Comparison of ENCODE assay signal across 1 cellular context in genomic region chr6:164404802-164405488, GRCh38.
A peak's percentile ranks its signal among the peaks of the same experiment; 100 is the strongest.
TF ChIP-seq lines count a peak whose summit lies in the region.

No MANE protein-coding gene starts in this region.

TF ChIP-seq in K562, 482 proteins besides CTCF, POLR2A, EP300 and RAD21 (continued from another document and continues in another):
- TF ChIP-seq ZBTB5 (IDR thresholded peaks at IDR 0.05) = no peak
- no peak for TF ChIP-seq ZNF57 (CRISPR knock-in tag; IDR thresholded peaks at IDR 0.05)
- no peak for TF ChIP-seq BACH1 (tag; IDR thresholded peaks at IDR 0.05)
- peak; percentile 20; the same call in 1 of the 2 replicates for TF ChIP-seq TAL1 (IDR thresholded peaks at IDR 0.05)
- TF ChIP-seq TAF9B (IDR thresholded peaks at IDR 0.05; ENCODE audit: partially characterized antibody) = no peak
- peak; percentile 46 for TF ChIP-seq TEAD4 (IDR thresholded peaks at IDR 0.05; ENCODE audit: low read length)
- TF ChIP-seq TEAD4 (CRISPR knock-in tag; IDR thresholded peaks at IDR 0.05; ENCODE audit: borderline replicate concordance) = no peak
- no peak for TF ChIP-seq ZNF717 (CRISPR knock-in tag; IDR thresholded peaks at IDR 0.05)
- no peak for TF ChIP-seq ZMIZ1 (IDR thresholded peaks at IDR 0.05; ENCODE audit: low read depth in 2 of 2, low read length in 2 of 2)
- TF ChIP-seq KLF16 (IDR thresholded peaks at IDR 0.05) = no peak
- peak; percentile 27; the same call in 1 of the 2 replicates for TF ChIP-seq FOSL1 (tag; conservative IDR thresholded peaks at IDR 0.05)
- TF ChIP-seq ZNF3 (CRISPR knock-in tag; IDR thresholded peaks at IDR 0.05) = no peak
- TF ChIP-seq ARID2 (IDR thresholded peaks at IDR 0.05) = no peak
- no peak for TF ChIP-seq BMI1 (IDR thresholded peaks at IDR 0.05; ENCODE audit: low read length)
- TF ChIP-seq, protein P1, sequence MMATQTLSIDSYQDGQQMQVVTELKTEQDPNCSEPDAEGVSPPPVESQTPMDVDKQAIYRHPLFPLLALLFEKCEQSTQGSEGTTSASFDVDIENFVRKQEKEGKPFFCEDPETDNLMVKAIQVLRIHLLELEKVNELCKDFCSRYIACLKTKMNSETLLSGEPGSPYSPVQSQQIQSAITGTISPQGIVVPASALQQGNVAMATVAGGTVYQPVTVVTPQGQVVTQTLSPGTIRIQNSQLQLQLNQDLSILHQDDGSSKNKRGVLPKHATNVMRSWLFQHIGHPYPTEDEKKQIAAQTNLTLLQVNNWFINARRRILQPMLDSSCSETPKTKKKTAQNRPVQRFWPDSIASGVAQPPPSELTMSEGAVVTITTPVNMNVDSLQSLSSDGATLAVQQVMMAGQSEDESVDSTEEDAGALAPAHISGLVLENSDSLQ (IDR thresholded peaks at IDR 0.05) = peak; percentile 69; the same call in 1 of the 2 replicates
- TF ChIP-seq ELF4 (CRISPR knock-in tag; IDR thresholded peaks at IDR 0.05) = no peak
- no peak for TF ChIP-seq SMARCA5 (IDR thresholded peaks at IDR 0.05)
- TF ChIP-seq UBTF (IDR thresholded peaks at IDR 0.05; ENCODE audit: borderline replicate concordance in 1 of 2, low read depth in 2 of 2, low read length in 2 of 2) = no peak
- no peak for TF ChIP-seq SMARCE1 (IDR thresholded peaks at IDR 0.05)
- TF ChIP-seq SMAD2 (IDR thresholded peaks at IDR 0.05; ENCODE audit: low read depth, low read length) = no peak
- 0 out of 2 replicates have a peak, but pooled peaks have one; percentile 19 for TF ChIP-seq DMBX1 (CRISPR knock-in tag; IDR thresholded peaks at IDR 0.05; ENCODE audit: borderline replicate concordance)
- 0 out of 2 replicates have a peak, but pooled peaks have one; percentile 23 for TF ChIP-seq ZNF311 (CRISPR knock-in tag; IDR thresholded peaks at IDR 0.05)
- TF ChIP-seq, protein P2, sequence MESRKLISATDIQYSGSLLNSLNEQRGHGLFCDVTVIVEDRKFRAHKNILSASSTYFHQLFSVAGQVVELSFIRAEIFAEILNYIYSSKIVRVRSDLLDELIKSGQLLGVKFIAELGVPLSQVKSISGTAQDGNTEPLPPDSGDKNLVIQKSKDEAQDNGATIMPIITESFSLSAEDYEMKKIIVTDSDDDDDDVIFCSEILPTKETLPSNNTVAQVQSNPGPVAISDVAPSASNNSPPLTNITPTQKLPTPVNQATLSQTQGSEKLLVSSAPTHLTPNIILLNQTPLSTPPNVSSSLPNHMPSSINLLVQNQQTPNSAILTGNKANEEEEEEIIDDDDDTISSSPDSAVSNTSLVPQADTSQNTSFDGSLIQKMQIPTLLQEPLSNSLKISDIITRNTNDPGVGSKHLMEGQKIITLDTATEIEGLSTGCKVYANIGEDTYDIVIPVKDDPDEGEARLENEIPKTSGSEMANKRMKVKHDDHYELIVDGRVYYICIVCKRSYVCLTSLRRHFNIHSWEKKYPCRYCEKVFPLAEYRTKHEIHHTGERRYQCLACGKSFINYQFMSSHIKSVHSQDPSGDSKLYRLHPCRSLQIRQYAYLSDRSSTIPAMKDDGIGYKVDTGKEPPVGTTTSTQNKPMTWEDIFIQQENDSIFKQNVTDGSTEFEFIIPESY (CRISPR knock-in tag; IDR thresholded peaks at IDR 0.05) = no peak
- TF ChIP-seq, protein P3, sequence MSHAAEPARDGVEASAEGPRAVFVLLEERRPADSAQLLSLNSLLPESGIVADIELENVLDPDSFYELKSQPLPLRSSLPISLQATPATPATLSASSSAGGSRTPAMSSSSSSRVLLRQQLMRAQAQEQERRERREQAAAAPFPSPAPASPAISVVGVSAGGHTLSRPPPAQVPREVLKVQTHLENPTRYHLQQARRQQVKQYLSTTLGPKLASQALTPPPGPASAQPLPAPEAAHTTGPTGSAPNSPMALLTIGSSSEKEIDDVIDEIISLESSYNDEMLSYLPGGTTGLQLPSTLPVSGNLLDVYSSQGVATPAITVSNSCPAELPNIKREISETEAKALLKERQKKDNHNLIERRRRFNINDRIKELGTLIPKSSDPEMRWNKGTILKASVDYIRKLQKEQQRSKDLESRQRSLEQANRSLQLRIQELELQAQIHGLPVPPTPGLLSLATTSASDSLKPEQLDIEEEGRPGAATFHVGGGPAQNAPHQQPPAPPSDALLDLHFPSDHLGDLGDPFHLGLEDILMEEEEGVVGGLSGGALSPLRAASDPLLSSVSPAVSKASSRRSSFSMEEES (CRISPR knock-in tag; IDR thresholded peaks at IDR 0.05) = peak; percentile 96
- TF ChIP-seq ARNT (IDR thresholded peaks at IDR 0.05) = no peak
- peak; percentile 60; the same call in 1 of the 2 replicates for TF ChIP-seq TOE1 (IDR thresholded peaks at IDR 0.05; ENCODE audit: borderline replicate concordance)
- TF ChIP-seq TOE1 (CRISPR knock-in tag; IDR thresholded peaks at IDR 0.05; ENCODE audit: borderline replicate concordance, low read depth) = no peak
- no peak for TF ChIP-seq EWSR1 (IDR thresholded peaks at IDR 0.05; ENCODE audit: borderline replicate concordance, low read depth, partially characterized antibody)
- no peak for TF ChIP-seq RBM15 (IDR thresholded peaks at IDR 0.05; ENCODE audit: insufficient read depth, low read length)
- TF ChIP-seq, protein P4, sequence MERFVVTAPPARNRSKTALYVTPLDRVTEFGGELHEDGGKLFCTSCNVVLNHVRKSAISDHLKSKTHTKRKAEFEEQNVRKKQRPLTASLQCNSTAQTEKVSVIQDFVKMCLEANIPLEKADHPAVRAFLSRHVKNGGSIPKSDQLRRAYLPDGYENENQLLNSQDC (CRISPR knock-in tag; IDR thresholded peaks at IDR 0.05) = no peak
- TF ChIP-seq, protein P5, sequence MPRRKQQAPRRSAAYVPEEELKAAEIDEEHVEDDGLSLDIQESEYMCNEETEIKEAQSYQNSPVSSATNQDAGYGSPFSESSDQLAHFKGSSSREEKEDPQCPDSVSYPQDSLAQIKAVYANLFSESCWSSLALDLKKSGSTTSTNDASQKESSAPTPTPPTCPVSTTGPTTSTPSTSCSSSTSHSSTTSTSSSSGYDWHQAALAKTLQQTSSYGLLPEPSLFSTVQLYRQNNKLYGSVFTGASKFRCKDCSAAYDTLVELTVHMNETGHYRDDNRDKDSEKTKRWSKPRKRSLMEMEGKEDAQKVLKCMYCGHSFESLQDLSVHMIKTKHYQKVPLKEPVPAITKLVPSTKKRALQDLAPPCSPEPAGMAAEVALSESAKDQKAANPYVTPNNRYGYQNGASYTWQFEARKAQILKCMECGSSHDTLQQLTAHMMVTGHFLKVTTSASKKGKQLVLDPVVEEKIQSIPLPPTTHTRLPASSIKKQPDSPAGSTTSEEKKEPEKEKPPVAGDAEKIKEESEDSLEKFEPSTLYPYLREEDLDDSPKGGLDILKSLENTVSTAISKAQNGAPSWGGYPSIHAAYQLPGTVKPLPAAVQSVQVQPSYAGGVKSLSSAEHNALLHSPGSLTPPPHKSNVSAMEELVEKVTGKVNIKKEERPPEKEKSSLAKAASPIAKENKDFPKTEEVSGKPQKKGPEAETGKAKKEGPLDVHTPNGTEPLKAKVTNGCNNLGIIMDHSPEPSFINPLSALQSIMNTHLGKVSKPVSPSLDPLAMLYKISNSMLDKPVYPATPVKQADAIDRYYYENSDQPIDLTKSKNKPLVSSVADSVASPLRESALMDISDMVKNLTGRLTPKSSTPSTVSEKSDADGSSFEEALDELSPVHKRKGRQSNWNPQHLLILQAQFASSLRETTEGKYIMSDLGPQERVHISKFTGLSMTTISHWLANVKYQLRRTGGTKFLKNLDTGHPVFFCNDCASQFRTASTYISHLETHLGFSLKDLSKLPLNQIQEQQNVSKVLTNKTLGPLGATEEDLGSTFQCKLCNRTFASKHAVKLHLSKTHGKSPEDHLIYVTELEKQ (CRISPR knock-in tag; IDR thresholded peaks at IDR 0.05) = no peak
- no peak for TF ChIP-seq HLTF (IDR thresholded peaks at IDR 0.05)
- TF ChIP-seq CC2D1A (IDR thresholded peaks at IDR 0.05) = no peak
- no peak for TF ChIP-seq C11orf30 (IDR thresholded peaks at IDR 0.05; ENCODE audit: low read depth)
- no peak for TF ChIP-seq PCBP2 (IDR thresholded peaks at IDR 0.05; ENCODE audit: low read depth, low read length, poor library complexity, severe bottlenecking)
- TF ChIP-seq, protein P6, sequence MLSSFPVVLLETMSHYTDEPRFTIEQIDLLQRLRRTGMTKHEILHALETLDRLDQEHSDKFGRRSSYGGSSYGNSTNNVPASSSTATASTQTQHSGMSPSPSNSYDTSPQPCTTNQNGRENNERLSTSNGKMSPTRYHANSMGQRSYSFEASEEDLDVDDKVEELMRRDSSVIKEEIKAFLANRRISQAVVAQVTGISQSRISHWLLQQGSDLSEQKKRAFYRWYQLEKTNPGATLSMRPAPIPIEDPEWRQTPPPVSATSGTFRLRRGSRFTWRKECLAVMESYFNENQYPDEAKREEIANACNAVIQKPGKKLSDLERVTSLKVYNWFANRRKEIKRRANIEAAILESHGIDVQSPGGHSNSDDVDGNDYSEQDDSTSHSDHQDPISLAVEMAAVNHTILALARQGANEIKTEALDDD (IDR thresholded peaks at IDR 0.05) = 0 out of 2 replicates have a peak, but pooled peaks have one; percentile 31
- TF ChIP-seq, protein P7, sequence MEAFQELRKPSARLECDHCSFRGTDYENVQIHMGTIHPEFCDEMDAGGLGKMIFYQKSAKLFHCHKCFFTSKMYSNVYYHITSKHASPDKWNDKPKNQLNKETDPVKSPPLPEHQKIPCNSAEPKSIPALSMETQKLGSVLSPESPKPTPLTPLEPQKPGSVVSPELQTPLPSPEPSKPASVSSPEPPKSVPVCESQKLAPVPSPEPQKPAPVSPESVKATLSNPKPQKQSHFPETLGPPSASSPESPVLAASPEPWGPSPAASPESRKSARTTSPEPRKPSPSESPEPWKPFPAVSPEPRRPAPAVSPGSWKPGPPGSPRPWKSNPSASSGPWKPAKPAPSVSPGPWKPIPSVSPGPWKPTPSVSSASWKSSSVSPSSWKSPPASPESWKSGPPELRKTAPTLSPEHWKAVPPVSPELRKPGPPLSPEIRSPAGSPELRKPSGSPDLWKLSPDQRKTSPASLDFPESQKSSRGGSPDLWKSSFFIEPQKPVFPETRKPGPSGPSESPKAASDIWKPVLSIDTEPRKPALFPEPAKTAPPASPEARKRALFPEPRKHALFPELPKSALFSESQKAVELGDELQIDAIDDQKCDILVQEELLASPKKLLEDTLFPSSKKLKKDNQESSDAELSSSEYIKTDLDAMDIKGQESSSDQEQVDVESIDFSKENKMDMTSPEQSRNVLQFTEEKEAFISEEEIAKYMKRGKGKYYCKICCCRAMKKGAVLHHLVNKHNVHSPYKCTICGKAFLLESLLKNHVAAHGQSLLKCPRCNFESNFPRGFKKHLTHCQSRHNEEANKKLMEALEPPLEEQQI (IDR thresholded peaks at IDR 0.05) = no peak
- no peak for TF ChIP-seq ZNF830 (CRISPR knock-in tag; IDR thresholded peaks at IDR 0.05)
- TF ChIP-seq, protein P8, sequence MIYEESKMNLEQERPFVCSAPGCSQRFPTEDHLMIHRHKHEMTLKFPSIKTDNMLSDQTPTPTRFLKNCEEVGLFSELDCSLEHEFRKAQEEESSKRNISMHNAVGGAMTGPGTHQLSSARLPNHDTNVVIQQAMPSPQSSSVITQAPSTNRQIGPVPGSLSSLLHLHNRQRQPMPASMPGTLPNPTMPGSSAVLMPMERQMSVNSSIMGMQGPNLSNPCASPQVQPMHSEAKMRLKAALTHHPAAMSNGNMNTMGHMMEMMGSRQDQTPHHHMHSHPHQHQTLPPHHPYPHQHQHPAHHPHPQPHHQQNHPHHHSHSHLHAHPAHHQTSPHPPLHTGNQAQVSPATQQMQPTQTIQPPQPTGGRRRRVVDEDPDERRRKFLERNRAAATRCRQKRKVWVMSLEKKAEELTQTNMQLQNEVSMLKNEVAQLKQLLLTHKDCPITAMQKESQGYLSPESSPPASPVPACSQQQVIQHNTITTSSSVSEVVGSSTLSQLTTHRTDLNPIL (CRISPR knock-in tag; IDR thresholded peaks at IDR 0.05) = no peak
